21 cellular contexts compared by ENCODE assay signal in the genomic region with DNA sequence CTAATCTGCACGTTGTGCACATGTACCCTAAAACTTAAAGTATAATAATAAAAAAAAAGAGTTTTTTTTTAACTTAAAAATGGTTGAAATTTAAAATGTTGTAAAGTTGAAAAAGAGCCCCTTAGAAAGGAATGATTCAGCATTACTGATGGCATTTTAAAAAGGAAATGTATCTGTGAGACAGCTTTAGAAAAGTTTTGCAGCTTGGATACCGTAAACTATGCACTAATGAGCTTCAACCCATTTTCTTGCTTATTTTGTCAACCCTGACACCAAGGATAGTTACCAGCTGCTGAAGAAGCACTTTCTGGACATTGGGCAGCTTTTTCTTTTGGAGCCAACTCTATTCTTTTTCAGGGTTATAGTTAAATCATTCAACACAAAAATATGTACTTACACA. TPM values are rescaled to one million over a fixed set of nuclear protein-coding genes. Genes with fewer than 3 reads are reported as not detected.
DNase-seq lines count a peak whose midpoint lies in the region; FAIRE-seq and TF ChIP-seq lines count a peak whose summit lies in the region.
"Had no signal": no experiment of that assay in that cellular context is flagged by ENCODE, and none has a peak within 500 bp of the region (broad histone marks: within the 10 kb centered on the region; RNA-seq: fewer than 3 reads in every experiment).

No MANE protein-coding gene starts in this region.

- peaks cover 50% of the 10 kb centered on the region for H3K79me2 ChIP-seq in ACC112 (ENCODE audit: control insufficient read depth, insufficient read depth, low read length, unreplicated experiment)

- H3K27me3 ChIP-seq in ACC112 (ENCODE audit: insufficient read depth, low read length) (no peaks in the 10 kb centered on the region), HUES6 (ENCODE audit: control insufficient read depth, insufficient read depth, low read length) (no peaks in the 10 kb centered on the region)
- H3K27me3 ChIP-seq: BLaER1, Peyer's patch had no signal

- H3K36me3 Mint-ChIP-seq in glutamatergic neuron (ENCODE audit: unreplicated experiment), result peaks cover 21% of the 10 kb centered on the region

- FAIRE-seq in frontal cortex (lab: Jason Lieb, UNC), result no peak
- FAIRE-seq: GM12891, GM18507, H54 had no signal

- peaks cover 13% of the 10 kb centered on the region for H3K27me3 Mint-ChIP-seq in glutamatergic neuron (ENCODE audit: unreplicated experiment)
- H3K27me3 Mint-ChIP-seq: CD4-positive, alpha-beta memory T cell; T-cell had no signal

- H3K27ac ChIP-seq in ACC112 (ENCODE audit: low read depth, low read length), result peak overlapping the region; percentile 14; the same call in 1 of the 2 replicates
- no peak overlapping the region; the same call in 1 of the 2 replicates for H3K27ac ChIP-seq in HUES6 (ENCODE audit: low read depth, low read length)
- H3K27ac ChIP-seq: BLaER1, Peyer's patch had no signal

- H3K9me3 Mint-ChIP-seq in glutamatergic neuron (ENCODE audit: unreplicated experiment), result peaks cover 24% of the 10 kb centered on the region
- H3K9me3 Mint-ChIP-seq: CD4-positive, alpha-beta memory T cell; T-cell had no signal

- H3K4me3 ChIP-seq in ACC112 (ENCODE audit: low read depth, low read length), result no peak overlapping the region
- peak overlapping the region; percentile 31; the same call in 1 of the 2 replicates for H3K4me3 ChIP-seq in HUES6 (ENCODE audit: low read depth, low read length)
- H3K4me3 ChIP-seq: BLaER1, Peyer's patch had no signal

- peak overlapping the region; percentile 79 for H3K4me3 Mint-ChIP-seq in glutamatergic neuron (ENCODE audit: unreplicated experiment)
- H3K4me3 Mint-ChIP-seq: T-cell had no signal

- peaks cover 30% of the 10 kb centered on the region for H3K4me1 Mint-ChIP-seq in glutamatergic neuron (ENCODE audit: low read depth, unreplicated experiment)

- TF ChIP-seq CTCF in glutamatergic neuron (IDR thresholded peaks at IDR 0.05; ENCODE audit: partially characterized antibody, unreplicated experiment), result no peak

- H3K36me3 ChIP-seq in ACC112 (ENCODE audit: insufficient read depth, low read length) (no peaks in the 10 kb centered on the region), HUES6 (ENCODE audit: control insufficient read depth, insufficient read depth, low read length) (peaks cover 17% of the 10 kb centered on the region)
- H3K36me3 ChIP-seq: Peyer's patch had no signal

- H2AFZ ChIP-seq in ACC112 (ENCODE audit: low read length, unreplicated experiment), result no peak overlapping the region

- H3K4me1 ChIP-seq in ACC112 (ENCODE audit: control insufficient read depth, insufficient read depth, low read length, unreplicated experiment), result peaks cover 28% of the 10 kb centered on the region
- peaks cover 36% of the 10 kb centered on the region for H3K4me1 ChIP-seq in HUES6 (ENCODE audit: control insufficient read depth, insufficient read depth, low read length)

- peak; percentile 55 for DNase-seq in RPMI8226
- DNase-seq in glutamatergic neuron, result no peak
- no peak for DNase-seq in Ammon's horn (ENCODE audit: low spot score)
- no peak for DNase-seq in kidney tubule cell (ENCODE audit: low spot score)
- no peak for DNase-seq in frontal cortex (ENCODE audit: low spot score in 2 of 2)
- DNase-seq in NCI-H524 treated with DMSO at 0.1 percent for 48 hours (lab: John Stamatoyannopoulos, UW), result no peak
- DNase-seq: 8988T; CD4-positive, alpha-beta memory T cell; DMS153; MV-4-11; NCI-H1694 treated with DMSO at 0.1 percent for 48 hours; NCI-H2107; Peyer's patch; Right ventricle myocardium superior; T-cell had no signal

- no peak overlapping the region for H3K9ac ChIP-seq in HUES6 (ENCODE audit: low read length)
- H3K9ac ChIP-seq: BLaER1 had no signal

- H3K9me3 ChIP-seq in HUES6 (ENCODE audit: control insufficient read depth, insufficient read depth, low read depth, low read length), result no peaks in the 10 kb centered on the region
- H3K9me3 ChIP-seq: BLaER1, Peyer's patch had no signal

- H3K27ac Mint-ChIP-seq in glutamatergic neuron (ENCODE audit: unreplicated experiment), result peak overlapping the region; percentile 43
- H3K27ac Mint-ChIP-seq: CD4-positive, alpha-beta memory T cell; T-cell had no signal

RNA-seq across cellular contexts. Expression of a gene that starts 4.3 kb away (rescaled TPM):
- total RNA-seq in glutamatergic neuron (ENCODE audit: unreplicated experiment), result 561 TPM
- total RNA-seq in frontal cortex, result 36.3 TPM

Comparison
In these comparisons a context has a peak if more than half of its experiments do, and no peak if none do; other contexts are left out.
1. RNA of a gene that starts 4.3 kb away (total RNA-seq): 561 TPM in glutamatergic neuron (single experiment); 36.3 TPM in frontal cortex (single experiment); every median in the first group is over 10 times any median in the second.